In genomic region chr7:71343039-71343438, GRCh38 we compare ENCODE assay signal across 24 cellular contexts.
"Had no signal": no experiment of that assay in that cellular context is flagged by ENCODE, and none has a peak within 500 bp of the region (broad histone marks: within the 10 kb centered on the region; RNA-seq: fewer than 3 reads in every experiment).

No MANE protein-coding gene starts in this region.

- H3K27ac ChIP-seq: lower lobe of right lung, ovary, right atrium auricular region, right lobe of liver, tibial nerve had no signal

- H3K4me1 Mint-ChIP-seq: naive B cell; natural killer cell; stimulated activated memory B cell treated with anti-CD40 and anti-IgM and Interleukin-4, amounts not matched to agents 10 μg/mL and 1 μg/mL and 100 μg/mL, for 72 hours; stimulated activated naive CD8-positive, alpha-beta T cell treated with anti-CD3 and anti-CD28 coated beads, Interleukin-15, amount 100 ng/mL, for 72 hours had no signal

- DNase-seq: islet precursor cell; lower lobe of right lung; mammary epithelial cell; mesenchymal stem cell; naive B cell; natural killer cell; nephron progenitor cell; ovary; right lobe of liver; stimulated activated CD4-positive, alpha-beta T cell treated with anti-CD3 and anti-CD28 coated beads, Interleukin-1b, Interleukin-23, amount 100 ng/mL, for 48 hours; stimulated activated CD4-positive, alpha-beta T cell treated with anti-CD3 and anti-CD28 coated beads, Interleukin-2, amount 100 ng/mL, for 48 hours; stimulated activated CD4-positive, alpha-beta T cell treated with anti-CD3 and anti-CD28 coated beads, Interleukin-4, amount 100 ng/mL, for 4 hours; stimulated activated CD8-positive, alpha-beta memory T cell treated with anti-CD3 and anti-CD28 coated beads, Interleukin-4, amount 100 ng/mL, for 48 hours; stimulated activated naive CD4-positive, alpha-beta T cell treated with Interleukin-2 at 50 U/mL for 16 hours; stimulated activated naive CD8-positive, alpha-beta T cell treated with anti-CD3 and anti-CD28 coated beads, Interleukin-15, amount 100 ng/mL, for 72 hours; uterus had no signal

- H3K4me2 ChIP-seq: smooth muscle cell had no signal

- H3K36me3 ChIP-seq: lower lobe of right lung, ovary, right atrium auricular region, right lobe of liver, tibial nerve, uterus had no signal

- H3K36me3 Mint-ChIP-seq: naive B cell; natural killer cell; stimulated activated memory B cell treated with anti-CD40 and anti-IgM and Interleukin-4, amounts not matched to agents 10 μg/mL and 1 μg/mL and 100 μg/mL, for 72 hours; type B pancreatic cell had no signal

- H3K27ac Mint-ChIP-seq: mesothelial cell of epicardium; naive B cell; natural killer cell; progenitor cell of endocrine pancreas; stimulated activated memory B cell treated with anti-CD40 and anti-IgM and Interleukin-4, amounts not matched to agents 10 μg/mL and 1 μg/mL and 100 μg/mL, for 72 hours; stimulated activated naive CD8-positive, alpha-beta T cell treated with anti-CD3 and anti-CD28 coated beads, Interleukin-15, amount 100 ng/mL, for 72 hours; type B pancreatic cell had no signal

- H3K27me3 Mint-ChIP-seq: naive B cell; progenitor cell of endocrine pancreas; stimulated activated memory B cell treated with anti-CD40 and anti-IgM and Interleukin-4, amounts not matched to agents 10 μg/mL and 1 μg/mL and 100 μg/mL, for 72 hours; stimulated activated naive CD8-positive, alpha-beta T cell treated with anti-CD3 and anti-CD28 coated beads, Interleukin-15, amount 100 ng/mL, for 72 hours; type B pancreatic cell had no signal

- H3K4me3 ChIP-seq: lower lobe of right lung, ovary, right atrium auricular region, right lobe of liver, smooth muscle cell, tibial nerve, uterus had no signal

- H3K4me3 Mint-ChIP-seq: mesothelial cell of epicardium; naive B cell; natural killer cell; nephron progenitor cell; stimulated activated memory B cell treated with anti-CD40 and anti-IgM and Interleukin-4, amounts not matched to agents 10 μg/mL and 1 μg/mL and 100 μg/mL, for 72 hours; stimulated activated naive CD8-positive, alpha-beta T cell treated with anti-CD3 and anti-CD28 coated beads, Interleukin-15, amount 100 ng/mL, for 72 hours; type B pancreatic cell had no signal

- ATAC-seq: left lobe of liver; lower lobe of right lung; natural killer cell; right lobe of liver; stimulated activated memory B cell treated with anti-CD40 and anti-IgM and Interleukin-4, amounts not matched to agents 10 μg/mL and 1 μg/mL and 100 μg/mL, for 72 hours; stimulated activated naive CD8-positive, alpha-beta T cell treated with anti-CD3 and anti-CD28 coated beads, Interleukin-15, amount 100 ng/mL, for 72 hours had no signal

- H3K27me3 ChIP-seq: ovary, right atrium auricular region, right lobe of liver, tibial nerve, uterus had no signal

- H3K4me1 ChIP-seq: lower lobe of right lung, right atrium auricular region, right lobe of liver, tibial nerve, uterus had no signal

- H3K9me3 ChIP-seq: lower lobe of right lung, ovary, right lobe of liver had no signal
